1 cellular context compared by ENCODE assay signal in the genomic region with DNA sequence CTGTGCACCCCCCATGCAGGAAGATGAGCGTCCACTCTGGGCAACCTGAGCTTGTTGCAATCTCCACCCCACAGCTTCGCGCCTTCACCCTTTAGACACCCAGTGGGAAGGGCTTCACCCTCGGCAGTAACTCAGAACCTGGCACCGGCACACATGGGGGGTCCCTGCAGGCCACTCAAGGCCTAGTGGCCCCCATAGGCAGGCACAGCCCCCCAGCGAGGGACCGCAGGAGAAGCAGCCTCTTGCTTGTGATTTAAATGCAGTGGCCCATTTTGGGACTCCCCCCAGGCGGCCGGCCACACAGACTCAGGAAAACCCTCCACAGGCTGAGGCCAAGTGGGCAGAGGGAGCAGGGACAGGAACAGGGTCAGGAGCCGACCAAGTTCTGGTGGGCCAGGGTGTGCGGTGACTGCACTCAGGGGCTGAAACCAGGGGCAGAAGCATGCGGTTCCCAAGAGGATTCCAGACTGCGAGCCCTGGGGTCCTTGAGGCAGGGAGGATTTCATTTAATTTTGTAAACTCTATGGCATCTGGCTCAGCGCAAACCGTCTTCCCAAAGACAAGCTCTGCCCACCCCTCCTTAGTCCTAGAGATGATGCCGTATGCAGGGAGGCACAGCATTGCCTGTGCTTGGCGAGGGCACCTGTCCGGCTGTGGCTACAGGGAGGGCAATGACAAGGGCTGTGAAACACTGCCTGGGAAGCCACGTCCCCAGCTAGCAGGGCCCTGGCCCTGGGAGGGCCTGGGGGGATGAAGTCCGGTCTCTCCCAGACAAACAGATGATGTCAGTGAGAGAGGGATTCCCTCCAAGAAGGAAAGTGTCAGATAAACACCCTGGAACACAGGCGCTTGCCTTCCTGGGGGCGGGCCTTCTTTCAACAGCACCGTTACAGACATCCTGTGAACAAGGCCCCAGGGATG.
TF ChIP-seq lines count a peak whose summit lies in the region.

No MANE protein-coding gene starts in this region.

TF ChIP-seq in HepG2, 621 proteins besides CTCF, POLR2A, EP300 and RAD21 (continued from another document and continues in another):
- TF ChIP-seq JUN (CRISPR knock-in tag; IDR thresholded peaks at IDR 0.05): peak; percentile 96
- TF ChIP-seq KLF16 (CRISPR knock-in tag; IDR thresholded peaks at IDR 0.05): 0 out of 4 replicates have a peak, but pooled peaks of 1 of the 2 experiments have one; percentile 45
- TF ChIP-seq RFXAP (CRISPR knock-in tag; IDR thresholded peaks at IDR 0.05; ENCODE audit: borderline replicate concordance): peak; percentile 30; the same call in 1 of the 2 replicates
- TF ChIP-seq ZBTB3 (CRISPR knock-in tag; IDR thresholded peaks at IDR 0.05; ENCODE audit: borderline replicate concordance, low read depth): 0 out of 2 replicates have a peak, but pooled peaks have one; percentile 72
- TF ChIP-seq, protein P1, sequence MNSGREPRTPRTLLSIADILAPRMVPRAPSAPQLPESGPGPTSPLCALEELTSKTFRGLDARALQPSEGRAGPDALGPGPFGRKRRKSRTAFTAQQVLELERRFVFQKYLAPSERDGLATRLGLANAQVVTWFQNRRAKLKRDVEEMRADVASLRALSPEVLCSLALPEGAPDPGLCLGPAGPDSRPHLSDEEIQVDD (CRISPR knock-in tag; IDR thresholded peaks at IDR 0.05; ENCODE audit: borderline replicate concordance): no peak
- TF ChIP-seq NFE2L1 (CRISPR knock-in tag; IDR thresholded peaks at IDR 0.05; ENCODE audit: borderline replicate concordance): 0 out of 2 replicates have a peak, but pooled peaks have one; percentile 19
- TF ChIP-seq, protein P2, sequence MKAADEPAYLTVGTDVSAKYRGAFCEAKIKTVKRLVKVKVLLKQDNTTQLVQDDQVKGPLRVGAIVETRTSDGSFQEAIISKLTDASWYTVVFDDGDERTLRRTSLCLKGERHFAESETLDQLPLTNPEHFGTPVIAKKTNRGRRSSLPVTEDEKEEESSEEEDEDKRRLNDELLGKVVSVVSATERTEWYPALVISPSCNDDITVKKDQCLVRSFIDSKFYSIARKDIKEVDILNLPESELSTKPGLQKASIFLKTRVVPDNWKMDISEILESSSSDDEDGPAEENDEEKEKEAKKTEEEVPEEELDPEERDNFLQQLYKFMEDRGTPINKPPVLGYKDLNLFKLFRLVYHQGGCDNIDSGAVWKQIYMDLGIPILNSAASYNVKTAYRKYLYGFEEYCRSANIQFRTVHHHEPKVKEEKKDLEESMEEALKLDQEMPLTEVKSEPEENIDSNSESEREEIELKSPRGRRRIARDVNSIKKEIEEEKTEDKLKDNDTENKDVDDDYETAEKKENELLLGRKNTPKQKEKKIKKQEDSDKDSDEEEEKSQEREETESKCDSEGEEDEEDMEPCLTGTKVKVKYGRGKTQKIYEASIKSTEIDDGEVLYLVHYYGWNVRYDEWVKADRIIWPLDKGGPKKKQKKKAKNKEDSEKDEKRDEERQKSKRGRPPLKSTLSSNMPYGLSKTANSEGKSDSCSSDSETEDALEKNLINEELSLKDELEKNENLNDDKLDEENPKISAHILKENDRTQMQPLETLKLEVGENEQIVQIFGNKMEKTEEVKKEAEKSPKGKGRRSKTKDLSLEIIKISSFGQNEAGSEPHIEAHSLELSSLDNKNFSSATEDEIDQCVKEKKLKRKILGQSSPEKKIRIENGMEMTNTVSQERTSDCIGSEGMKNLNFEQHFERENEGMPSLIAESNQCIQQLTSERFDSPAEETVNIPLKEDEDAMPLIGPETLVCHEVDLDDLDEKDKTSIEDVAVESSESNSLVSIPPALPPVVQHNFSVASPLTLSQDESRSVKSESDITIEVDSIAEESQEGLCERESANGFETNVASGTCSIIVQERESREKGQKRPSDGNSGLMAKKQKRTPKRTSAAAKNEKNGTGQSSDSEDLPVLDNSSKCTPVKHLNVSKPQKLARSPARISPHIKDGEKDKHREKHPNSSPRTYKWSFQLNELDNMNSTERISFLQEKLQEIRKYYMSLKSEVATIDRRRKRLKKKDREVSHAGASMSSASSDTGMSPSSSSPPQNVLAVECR (CRISPR knock-in tag; IDR thresholded peaks at IDR 0.05; ENCODE audit: borderline replicate concordance): peak; percentile 71; the same call in 1 of the 2 replicates
- TF ChIP-seq NFAT5 (CRISPR knock-in tag; IDR thresholded peaks at IDR 0.05): no peak
- TF ChIP-seq, protein P3, sequence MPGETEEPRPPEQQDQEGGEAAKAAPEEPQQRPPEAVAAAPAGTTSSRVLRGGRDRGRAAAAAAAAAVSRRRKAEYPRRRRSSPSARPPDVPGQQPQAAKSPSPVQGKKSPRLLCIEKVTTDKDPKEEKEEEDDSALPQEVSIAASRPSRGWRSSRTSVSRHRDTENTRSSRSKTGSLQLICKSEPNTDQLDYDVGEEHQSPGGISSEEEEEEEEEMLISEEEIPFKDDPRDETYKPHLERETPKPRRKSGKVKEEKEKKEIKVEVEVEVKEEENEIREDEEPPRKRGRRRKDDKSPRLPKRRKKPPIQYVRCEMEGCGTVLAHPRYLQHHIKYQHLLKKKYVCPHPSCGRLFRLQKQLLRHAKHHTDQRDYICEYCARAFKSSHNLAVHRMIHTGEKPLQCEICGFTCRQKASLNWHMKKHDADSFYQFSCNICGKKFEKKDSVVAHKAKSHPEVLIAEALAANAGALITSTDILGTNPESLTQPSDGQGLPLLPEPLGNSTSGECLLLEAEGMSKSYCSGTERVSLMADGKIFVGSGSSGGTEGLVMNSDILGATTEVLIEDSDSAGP (CRISPR knock-in tag; IDR thresholded peaks at IDR 0.05; ENCODE audit: borderline replicate concordance): peak; percentile 74; the same call in 1 of the 2 replicates
- TF ChIP-seq ETV5 (CRISPR knock-in tag; IDR thresholded peaks at IDR 0.05; ENCODE audit: borderline replicate concordance): peak; percentile 92; the same call in 1 of the 2 replicates
- peak; percentile 77 for TF ChIP-seq SNAPC2 (CRISPR knock-in tag; IDR thresholded peaks at IDR 0.05)
- no peak for TF ChIP-seq RORA (CRISPR knock-in tag; IDR thresholded peaks at IDR 0.05)
- 0 out of 2 replicates have a peak, but pooled peaks have one; percentile 50 for TF ChIP-seq ZSCAN29 (CRISPR knock-in tag; conservative IDR thresholded peaks at IDR 0.05)
- TF ChIP-seq ZC3H13 (CRISPR knock-in tag; IDR thresholded peaks at IDR 0.05): no peak
- no peak for TF ChIP-seq ZC3H4 (CRISPR knock-in tag; IDR thresholded peaks at IDR 0.05; ENCODE audit: borderline replicate concordance)
- peak; percentile 41; the same call in 1 of the 2 replicates for TF ChIP-seq SRF (IDR thresholded peaks at IDR 0.05; ENCODE audit: low read depth, low read length)
- peak; percentile 7; the same call in 1 of the 2 replicates for TF ChIP-seq ZNF264 (CRISPR knock-in tag; IDR thresholded peaks at IDR 0.05)
- TF ChIP-seq HNF4A (CRISPR knock-in tag; IDR thresholded peaks at IDR 0.05): peak; percentile 74
- TF ChIP-seq ZNF562 (CRISPR knock-in tag; IDR thresholded peaks at IDR 0.05; ENCODE audit: borderline replicate concordance): no peak
- TF ChIP-seq AGO1 (IDR thresholded peaks at IDR 0.05; ENCODE audit: low read depth, low read length, poor library complexity, severe bottlenecking): no peak
- peak; percentile 78; the same call in 1 of the 2 replicates for TF ChIP-seq AHDC1 (CRISPR knock-in tag; IDR thresholded peaks at IDR 0.05; ENCODE audit: borderline replicate concordance)
- 0 out of 2 replicates have a peak, but pooled peaks have one; percentile 28 for TF ChIP-seq TMF1 (CRISPR knock-in tag; IDR thresholded peaks at IDR 0.05; ENCODE audit: low read depth)
- TF ChIP-seq ZMAT3 (CRISPR knock-in tag; conservative IDR thresholded peaks at IDR 0.05): peak; percentile 52; the same call in 1 of the 2 replicates
- TF ChIP-seq, protein P4, sequence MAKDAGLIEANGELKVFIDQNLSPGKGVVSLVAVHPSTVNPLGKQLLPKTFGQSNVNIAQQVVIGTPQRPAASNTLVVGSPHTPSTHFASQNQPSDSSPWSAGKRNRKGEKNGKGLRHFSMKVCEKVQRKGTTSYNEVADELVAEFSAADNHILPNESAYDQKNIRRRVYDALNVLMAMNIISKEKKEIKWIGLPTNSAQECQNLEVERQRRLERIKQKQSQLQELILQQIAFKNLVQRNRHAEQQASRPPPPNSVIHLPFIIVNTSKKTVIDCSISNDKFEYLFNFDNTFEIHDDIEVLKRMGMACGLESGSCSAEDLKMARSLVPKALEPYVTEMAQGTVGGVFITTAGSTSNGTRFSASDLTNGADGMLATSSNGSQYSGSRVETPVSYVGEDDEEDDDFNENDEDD (CRISPR knock-in tag; IDR thresholded peaks at IDR 0.05; ENCODE audit: borderline replicate concordance): peak; percentile 73; the same call in 1 of the 2 replicates
- peak; percentile 61; the same call in 1 of the 2 replicates for TF ChIP-seq ZNF350 (CRISPR knock-in tag; IDR thresholded peaks at IDR 0.05; ENCODE audit: borderline replicate concordance, low read depth)
- no peak for TF ChIP-seq MATR3 (CRISPR knock-in tag; IDR thresholded peaks at IDR 0.05)
- TF ChIP-seq SOX6 (IDR thresholded peaks at IDR 0.05): no peak
- TF ChIP-seq SOX6 (CRISPR knock-in tag; IDR thresholded peaks at IDR 0.05): peak; percentile 72
- peak; percentile 76; the same call in 1 of the 2 replicates for TF ChIP-seq YEATS4 (CRISPR knock-in tag; IDR thresholded peaks at IDR 0.05; ENCODE audit: borderline replicate concordance)
- no peak; the same call in none of the 2 replicates for TF ChIP-seq KDM3A (CRISPR knock-in tag; IDR thresholded peaks at IDR 0.05; ENCODE audit: low read depth)
- TF ChIP-seq, protein P5, sequence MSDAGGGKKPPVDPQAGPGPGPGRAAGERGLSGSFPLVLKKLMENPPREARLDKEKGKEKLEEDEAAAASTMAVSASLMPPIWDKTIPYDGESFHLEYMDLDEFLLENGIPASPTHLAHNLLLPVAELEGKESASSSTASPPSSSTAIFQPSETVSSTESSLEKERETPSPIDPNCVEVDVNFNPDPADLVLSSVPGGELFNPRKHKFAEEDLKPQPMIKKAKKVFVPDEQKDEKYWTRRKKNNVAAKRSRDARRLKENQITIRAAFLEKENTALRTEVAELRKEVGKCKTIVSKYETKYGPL (CRISPR knock-in tag; IDR thresholded peaks at IDR 0.05): no peak
